Comparison of ENCODE assay signal across 36 cellular contexts in genomic region chr5:165526357-165526756, GRCh38.
DNase-seq lines count a peak whose midpoint lies in the region; ATAC-seq, FAIRE-seq and TF ChIP-seq lines count a peak whose summit lies in the region.
"Had no signal": no experiment of that assay in that cellular context is flagged by ENCODE, and none has a peak within 500 bp of the region (broad histone marks: within the 10 kb centered on the region; RNA-seq: fewer than 3 reads in every experiment).

No MANE protein-coding gene starts in this region.

- no peak overlapping the region for H2BK20ac ChIP-seq in IMR-90 (ENCODE audit: low read depth, low read length)

- TF ChIP-seq CTCF in HepG2 (CRISPR knock-in tag; IDR thresholded peaks at IDR 0.05) = no peak
- no peak for TF ChIP-seq CTCF in right lobe of liver (IDR thresholded peaks at IDR 0.05)
- no peak for TF ChIP-seq CTCF in IMR-90 (conservative IDR thresholded peaks at IDR 0.05; ENCODE audit: low read depth, low read length)
- no peak for TF ChIP-seq CTCF in astrocyte (IDR thresholded peaks at IDR 0.05; ENCODE audit: insufficient read depth, low read depth, low read length)
- no peak for TF ChIP-seq CTCF in type B pancreatic cell (conservative IDR thresholded peaks at IDR 0.05)
- no peak for TF ChIP-seq CTCF in D721Med (IDR thresholded peaks at IDR 0.05; ENCODE audit: insufficient read depth, missing control alignments)
- no peak for TF ChIP-seq CTCF in foreskin fibroblast (IDR thresholded peaks at IDR 0.05; ENCODE audit: low read depth, low read length)

- in situ Hi-C loops in HepG2 (cut with HindIII; ENCODE audit: extremely low pct_ligation_motif_present, low pct_unique_long_range_greater_than_20kb) = no loop called here
- in situ Hi-C loops in IMR-90 (cut with MboI; ENCODE audit: low sequenced_read_pairs) = no loop called here

- H3K9me3 Mint-ChIP-seq in astrocyte (ENCODE audit: unreplicated experiment) = peaks cover 24% of the 10 kb centered on the region
- H3K9me3 Mint-ChIP-seq in type B pancreatic cell = peaks cover 21% of the 10 kb centered on the region

- H3K4me1 ChIP-seq in HepG2 (ENCODE audit: insufficient read depth, low read length) (no peaks in the 10 kb centered on the region), right lobe of liver (no peaks in the 10 kb centered on the region), IMR-90 (ENCODE audit: control insufficient read depth, insufficient read depth, low read length) (peaks cover 4% of the 10 kb centered on the region; the same call in 1 of the 2 replicates), astrocyte (ENCODE audit: insufficient read depth, low read length) (peaks cover 5% of the 10 kb centered on the region)
- H3K4me1 ChIP-seq: A549, BE2C, BLaER1 had no signal

- DNase-seq in HepG2 (ENCODE audit: low spot score) (no peak), right lobe of liver (no peak), IMR-90 (no peak), astrocyte (ENCODE audit: low read depth) (no peak), type B pancreatic cell (ENCODE audit: extremely low spot score, unreplicated experiment) (no peak), D721Med (ENCODE audit: insufficient read length, low spot score) (no peak), foreskin fibroblast (no peak)
- DNase-seq: 8988T; ACHN; AML-193; BE2C; C1 segment of cervical spinal cord; Caco-2; Calu3; CD4-positive, alpha-beta memory T cell; CD4-positive, alpha-beta T cell; CD4-positive, CD25-positive, alpha-beta regulatory T cell; CD8-positive, alpha-beta memory T cell; CD8-positive, alpha-beta T cell; COR-L47; DMS 273 treated with DMSO at 0.1 percent for 48 hours; DMS153; DMS53; DMS79; DMS79 treated with DMSO at 0.1 percent for 48 hours; DND-41; EL had no signal

- H3K79me2 ChIP-seq in HepG2 (ENCODE audit: insufficient read depth, low read length) (no peaks in the 10 kb centered on the region), astrocyte (ENCODE audit: insufficient read depth, low read length) (no peaks in the 10 kb centered on the region)

- H3K4me3 Mint-ChIP-seq in astrocyte (ENCODE audit: unreplicated experiment) (no peak overlapping the region), type B pancreatic cell (no peak overlapping the region)
- H3K4me3 Mint-ChIP-seq: B cell; CD14-positive monocyte; CD4-positive, alpha-beta memory T cell; CD4-positive, alpha-beta T cell; CD8-positive, alpha-beta memory T cell; CD8-positive, alpha-beta T cell had no signal

- H3K4me2 ChIP-seq in HepG2 (ENCODE audit: low read depth, low read length) (no peak overlapping the region), IMR-90 (ENCODE audit: low read depth, low read length) (no peak overlapping the region), astrocyte (ENCODE audit: low read length) (no peak overlapping the region)
- H3K4me2 ChIP-seq: A549; BLaER1; BLaER1 treated with 17β-estradiol and CSF1 and Interleukin-3, amounts not matched to agents 10 nM and 100 nM had no signal

- 2% methylated on average over 3 of the region's 3 CpGs for WGBS in HepG2 (ENCODE audit: low lambda C conversion rate)
- 48% methylated on average over 3 of the region's 3 CpGs for WGBS in right lobe of liver (ENCODE audit: insufficient coverage, low coverage, low lambda C conversion rate, missing lambda C conversion rate)
- no CpG with 5 or more reads among the region's 3 CpGs for WGBS in IMR-90 (ENCODE audit: extremely low coverage in 2 of 2, insufficient read length in 1 of 2), 2 experiments

- no peaks in the 10 kb centered on the region; a peak in 1 of 5 replicates for H3K27me3 ChIP-seq in HepG2 (ENCODE audit: control insufficient read depth in 1 of 2, insufficient read depth in 2 of 2, low read length in 2 of 2)
- no peaks in the 10 kb centered on the region for H3K27me3 ChIP-seq in right lobe of liver
- H3K27me3 ChIP-seq in IMR-90 (ENCODE audit: control insufficient read depth, insufficient read depth, low read length) = no peaks in the 10 kb centered on the region
- no peaks in the 10 kb centered on the region for H3K27me3 ChIP-seq in astrocyte (ENCODE audit: insufficient read depth, low read length)
- H3K27me3 ChIP-seq: BE2C; BLaER1; BLaER1 treated with 17β-estradiol and CSF1 and Interleukin-3, amounts not matched to agents 10 nM and 100 nM had no signal

- POLR2A ChIA-PET in HepG2 (lab: Yijun Ruan, JAX) (no interaction called here), IMR-90 (lab: Charles Lee; ENCODE audit: unreplicated experiment) (no interaction called here)

- FAIRE-seq in HepG2 (lab: Jason Lieb, UNC) = no peak
- no peak for FAIRE-seq in astrocyte (lab: Jason Lieb, UNC)
- no peak for FAIRE-seq in D721Med (lab: Jason Lieb, UNC)
- FAIRE-seq: A204.1, A549 had no signal

- CTCF ChIA-PET in HepG2 (lab: Yijun Ruan, JAX; ENCODE audit: low intra/inter-chr PET ratio, low total read pairs) (no interaction called here), IMR-90 (lab: Yijun Ruan, JAX) (interaction anchor here (0.6 kb wide), 1 partner anchor 14 kb away, joined by 3 read pairs; no protein-coding TSS in a partner anchor)

- no TSS peak for BruUV-seq in HepG2 (replicated peaks; lab: Mats Ljungman, UMichigan)
- no TSS peak for BruUV-seq in IMR-90 (replicated peaks; lab: Mats Ljungman, UMichigan)

- dilution Hi-C loops in IMR-90 (cut with HindIII; ENCODE audit: low sequenced_read_pairs, unreplicated experiment) = no loop called here

- ATAC-seq in HepG2 = no peak
- no peak for ATAC-seq in right lobe of liver
- ATAC-seq in IMR-90 (ENCODE audit: low read depth) = no peak
- no peak for ATAC-seq in HG02885 (IDR thresholded peaks at IDR 0.05; ENCODE audit: poor library complexity, unreplicated experiment)
- ATAC-seq: A549; CD8-positive, alpha-beta T cell had no signal

- H4K5ac ChIP-seq in IMR-90 (ENCODE audit: low read depth, low read length) = no peak overlapping the region

- H4K8ac ChIP-seq in IMR-90 (ENCODE audit: low read depth in 2 of 2, low read length in 2 of 2) = no peak overlapping the region

- H3K23ac ChIP-seq in IMR-90 (ENCODE audit: low read depth, low read length) = no peak overlapping the region

- H3K27ac Mint-ChIP-seq in astrocyte (ENCODE audit: unreplicated experiment) (peak overlapping the region; percentile 53), type B pancreatic cell (peak overlapping the region; percentile 48)
- H3K27ac Mint-ChIP-seq: B cell; CD4-positive, alpha-beta memory T cell; CD4-positive, alpha-beta T cell; CD4-positive, CD25-positive, alpha-beta regulatory T cell; CD8-positive, alpha-beta memory T cell; CD8-positive, alpha-beta T cell had no signal

- TF ChIP-seq EP300 in HepG2 (IDR thresholded peaks at IDR 0.05; ENCODE audit: low read depth in 2 of 2, low read length in 2 of 2) = no peak
- TF ChIP-seq EP300 in HepG2 (CRISPR knock-in tag; IDR thresholded peaks at IDR 0.05; ENCODE audit: borderline replicate concordance) = no peak

- no peak overlapping the region for H2AFZ ChIP-seq in HepG2 (ENCODE audit: low read length)
- no peak overlapping the region for H2AFZ ChIP-seq in IMR-90 (replicated peaks; ENCODE audit: low read length, poor library complexity)
- H2AFZ ChIP-seq in astrocyte (ENCODE audit: low read depth, low read length) = no peak overlapping the region

- no peaks in the 10 kb centered on the region for H3K79me1 ChIP-seq in IMR-90 (ENCODE audit: low read depth in 1 of 2, low read length in 2 of 2)

- H3K27me3 Mint-ChIP-seq in astrocyte (ENCODE audit: low read depth, unreplicated experiment) (no peaks in the 10 kb centered on the region), type B pancreatic cell (no peaks in the 10 kb centered on the region)
- H3K27me3 Mint-ChIP-seq: B cell; CD4-positive, alpha-beta memory T cell; CD4-positive, alpha-beta T cell; CD4-positive, CD25-positive, alpha-beta regulatory T cell; CD8-positive, alpha-beta memory T cell had no signal

- no peak for TF ChIP-seq RAD21 in HepG2 (CRISPR knock-in tag; IDR thresholded peaks at IDR 0.05)
- no peak for TF ChIP-seq RAD21 in IMR-90 (IDR thresholded peaks at IDR 0.05; ENCODE audit: low read length)

- H3K36me3 ChIP-seq in HepG2 (replicated peaks in 1 of 2; ENCODE audit: control insufficient read depth in 1 of 2, insufficient read depth in 2 of 2, low read length in 2 of 2) = no peaks in the 10 kb centered on the region
- no peaks in the 10 kb centered on the region for H3K36me3 ChIP-seq in right lobe of liver
- no peaks in the 10 kb centered on the region for H3K36me3 ChIP-seq in IMR-90 (ENCODE audit: control insufficient read depth, insufficient read depth, low read length)
- no peaks in the 10 kb centered on the region for H3K36me3 ChIP-seq in astrocyte (ENCODE audit: insufficient read depth, low read length)
- H3K36me3 ChIP-seq: BE2C; BLaER1; BLaER1 treated with 17β-estradiol and CSF1 and Interleukin-3, amounts not matched to agents 10 nM and 100 nM had no signal

- H3K27ac ChIP-seq in HepG2 (ENCODE audit: extremely low read length, insufficient read depth, low read length) (no peak overlapping the region), right lobe of liver (no peak overlapping the region), IMR-90 (ENCODE audit: insufficient read depth, low read length) (no peak overlapping the region), astrocyte (ENCODE audit: low read depth, low read length) (no peak overlapping the region)
- H3K27ac ChIP-seq: 22Rv1; A549; BLaER1; BLaER1 treated with 17β-estradiol and CSF1 and Interleukin-3, amounts not matched to agents 10 nM and 100 nM; C4-2B had no signal

- H2BK120ac ChIP-seq in IMR-90 (ENCODE audit: low read depth, low read length) = peak overlapping the region; percentile 37; the same call in 1 of the 2 replicates

- TF ChIP-seq POLR2A in HepG2 (IDR thresholded peaks at IDR 0.05; ENCODE audit: insufficient read depth in 1 of 2, low read depth in 2 of 2, low read length in 2 of 2) = no peak
- no peak for TF ChIP-seq POLR2A in right lobe of liver (IDR thresholded peaks at IDR 0.05)
- no peak for TF ChIP-seq POLR2A in IMR-90 (IDR thresholded peaks at IDR 0.05; ENCODE audit: low read depth, low read length)

- H3K9me3 ChIP-seq in HepG2 (ENCODE audit: low read length) = peaks cover 86% of the 10 kb centered on the region
- H3K9me3 ChIP-seq in right lobe of liver = no peaks in the 10 kb centered on the region
- H3K9me3 ChIP-seq in IMR-90 (ENCODE audit: control insufficient read depth, insufficient read depth, low read length) = peaks cover 9% of the 10 kb centered on the region
- no peaks in the 10 kb centered on the region for H3K9me3 ChIP-seq in astrocyte (ENCODE audit: insufficient read depth, low read depth, low read length)
- H3K9me3 ChIP-seq: BE2C had no signal

- no peaks in the 10 kb centered on the region for H4K20me1 ChIP-seq in HepG2 (ENCODE audit: insufficient read depth, low read length)
- no peaks in the 10 kb centered on the region for H4K20me1 ChIP-seq in IMR-90 (ENCODE audit: insufficient read depth, low read length)
- no peaks in the 10 kb centered on the region for H4K20me1 ChIP-seq in astrocyte (ENCODE audit: insufficient read depth, low read length)
- H4K20me1 ChIP-seq: BLaER1; BLaER1 treated with 17β-estradiol and CSF1 and Interleukin-3, amounts not matched to agents 10 nM and 100 nM had no signal

- H4K91ac ChIP-seq in IMR-90 (ENCODE audit: insufficient read depth, low read depth, low read length) = no peak overlapping the region

- H2BK15ac ChIP-seq in IMR-90 (ENCODE audit: low read depth, low read length) = no peak overlapping the region

- H2AK5ac ChIP-seq in IMR-90 (ENCODE audit: low read depth, low read length) = no peak overlapping the region

- no peak overlapping the region for H3K56ac ChIP-seq in IMR-90 (ENCODE audit: extremely low read depth, insufficient read depth, low read length)

- H3K18ac ChIP-seq in IMR-90 (ENCODE audit: low read depth, low read length) = no peak overlapping the region; the same call in 1 of the 2 replicates

- no peak overlapping the region for H3K14ac ChIP-seq in IMR-90 (replicated peaks; ENCODE audit: low read depth, low read length)

- no peak overlapping the region for H2BK5ac ChIP-seq in IMR-90 (ENCODE audit: low read depth, low read length, poor library complexity, severe bottlenecking)

- H3K4me1 Mint-ChIP-seq in astrocyte (ENCODE audit: low read depth, unreplicated experiment) (peaks cover 9% of the 10 kb centered on the region), type B pancreatic cell (ENCODE audit: unreplicated experiment) (no peaks in the 10 kb centered on the region)
- H3K4me1 Mint-ChIP-seq: B cell; CD14-positive monocyte; CD4-positive, alpha-beta memory T cell; CD4-positive, CD25-positive, alpha-beta regulatory T cell; CD8-positive, alpha-beta memory T cell had no signal

- H3K36me3 Mint-ChIP-seq in astrocyte (ENCODE audit: low read depth, unreplicated experiment) = peaks cover 3% of the 10 kb centered on the region
- no peaks in the 10 kb centered on the region for H3K36me3 Mint-ChIP-seq in type B pancreatic cell
- H3K36me3 Mint-ChIP-seq: CD14-positive monocyte; CD4-positive, alpha-beta memory T cell; CD4-positive, CD25-positive, alpha-beta regulatory T cell; CD8-positive, alpha-beta memory T cell; CD8-positive, alpha-beta T cell had no signal

- H3K4me3 ChIP-seq in HepG2 (replicated peaks in 1 of 3; ENCODE audit: insufficient read depth in 1 of 3, low read depth in 2 of 3, low read length in 3 of 3) (no peak overlapping the region), right lobe of liver (no peak overlapping the region), IMR-90 (ENCODE audit: insufficient read depth, low read depth, low read length) (no peak overlapping the region), astrocyte (ENCODE audit: insufficient read depth, low read depth, low read length) (no peak overlapping the region), foreskin fibroblast (ENCODE audit: low read depth in 1 of 2, low read length in 2 of 2) (no peak overlapping the region)
- H3K4me3 ChIP-seq: A549; BLaER1; BLaER1 treated with 17β-estradiol and CSF1 and Interleukin-3, amounts not matched to agents 10 nM and 100 nM had no signal

- no peak overlapping the region for H2AK9ac ChIP-seq in IMR-90 (replicated peaks; ENCODE audit: low read depth, low read length, poor library complexity)

- H3K4ac ChIP-seq in IMR-90 (ENCODE audit: low read depth, low read length) = no peak overlapping the region

- intact Hi-C loops in HepG2 (cut with micrococcal nuclease; ENCODE audit: unreplicated experiment) (no loop called here), right lobe of liver (cut with DNase I) (no loop called here), IMR-90 (cut with micrococcal nuclease) (no loop called here)

- H3K9ac ChIP-seq in HepG2 (ENCODE audit: insufficient read depth, low read depth, low read length) (no peak overlapping the region), IMR-90 (ENCODE audit: low read depth, low read length) (no peak overlapping the region), astrocyte (ENCODE audit: low read length) (no peak overlapping the region)
- H3K9ac ChIP-seq: BLaER1; BLaER1 treated with 17β-estradiol and CSF1 and Interleukin-3, amounts not matched to agents 10 nM and 100 nM had no signal

- H3K9me1 ChIP-seq in IMR-90 (ENCODE audit: insufficient read depth, low read length) = no peaks in the 10 kb centered on the region
